Comparison of ENCODE assay signal across 30 cellular contexts in genomic region chr15:60819860-60820259, GRCh38.
DNase-seq lines count a peak whose midpoint lies in the region; ATAC-seq and TF ChIP-seq lines count a peak whose summit lies in the region.
"Had no signal": no experiment of that assay in that cellular context is flagged by ENCODE, and none has a peak within 500 bp of the region (broad histone marks: within the 10 kb centered on the region; RNA-seq: fewer than 3 reads in every experiment).

No MANE protein-coding gene starts in this region.

- H3K27me3 ChIP-seq in breast epithelium (no peaks in the 10 kb centered on the region), IMR-90 (ENCODE audit: control insufficient read depth, insufficient read depth, low read length) (peaks cover 34% of the 10 kb centered on the region), neuronal stem cell (ENCODE audit: control insufficient read depth in 3 of 3, insufficient read depth in 3 of 3, low read depth in 1 of 3, low read length in 3 of 3) (peaks cover 0 to 12% (median 0%) of the 10 kb centered on the region in 3 experiments)
- H3K27me3 ChIP-seq: BE2C had no signal

- no peak overlapping the region for H3K27ac ChIP-seq in breast epithelium
- no peak overlapping the region for H3K27ac ChIP-seq in IMR-90 (ENCODE audit: insufficient read depth, low read length)
- no peak overlapping the region for H3K27ac ChIP-seq in neuronal stem cell (replicated peaks; ENCODE audit: low read length)
- H3K27ac ChIP-seq: lower lobe of right lung, PC-9 had no signal

- H4K8ac ChIP-seq in IMR-90 (ENCODE audit: low read depth in 2 of 2, low read length in 2 of 2), result no peak overlapping the region
- no peak overlapping the region for H4K8ac ChIP-seq in neuronal stem cell (ENCODE audit: low read depth, low read length)

- no peaks in the 10 kb centered on the region for H3K36me3 Mint-ChIP-seq in MCF 10A (ENCODE audit: insufficient read depth, unreplicated experiment)
- H3K36me3 Mint-ChIP-seq: activated naive CD4-positive, alpha-beta T cell treated with anti-CD3 and anti-CD28 coated beads, Interleukin-2, amount 50 U/mL, for 24 hours; naive thymus-derived CD8-positive, alpha-beta T cell; stimulated activated memory B cell treated with anti-CD40 and anti-IgM and Interleukin-4, amounts not matched to agents 10 μg/mL and 1 μg/mL and 100 μg/mL, for 72 hours had no signal

- H3K4me3 ChIP-seq in breast epithelium (no peak overlapping the region), IMR-90 (ENCODE audit: insufficient read depth, low read depth, low read length) (no peak overlapping the region), neuronal stem cell (ENCODE audit: low read length in 2 of 2) (no peak overlapping the region)
- H3K4me3 ChIP-seq: GM12878, lower lobe of right lung, PC-9, skin epidermis had no signal

- H2BK15ac ChIP-seq in IMR-90 (ENCODE audit: low read depth, low read length) (no peak overlapping the region), neuronal stem cell (ENCODE audit: low read length) (no peak overlapping the region)

- no peak overlapping the region for H3K4me3 Mint-ChIP-seq in MCF 10A (ENCODE audit: unreplicated experiment)
- H3K4me3 Mint-ChIP-seq: activated naive CD4-positive, alpha-beta T cell treated with anti-CD3 and anti-CD28 coated beads, Interleukin-2, amount 50 U/mL, for 24 hours; naive thymus-derived CD8-positive, alpha-beta T cell; stimulated activated memory B cell treated with anti-CD40 and anti-IgM and Interleukin-4, amounts not matched to agents 10 μg/mL and 1 μg/mL and 100 μg/mL, for 72 hours had no signal

- H3K18ac ChIP-seq in IMR-90 (ENCODE audit: low read depth, low read length), result no peak overlapping the region
- peak overlapping the region; percentile 5 for H3K18ac ChIP-seq in neuronal stem cell (ENCODE audit: low read length)

- H4K20me1 ChIP-seq in IMR-90 (ENCODE audit: insufficient read depth, low read length), result no peaks in the 10 kb centered on the region

- H3K14ac ChIP-seq in IMR-90 (replicated peaks; ENCODE audit: low read depth, low read length) (no peak overlapping the region), neuronal stem cell (ENCODE audit: low read length) (no peak overlapping the region)

- in situ Hi-C loops in IMR-90 (cut with MboI; ENCODE audit: low sequenced_read_pairs), result no loop called here

- H2BK12ac ChIP-seq in neuronal stem cell (ENCODE audit: low read length), result no peak overlapping the region

- DNase-seq in MCF 10A (ENCODE audit: unreplicated experiment) (peak; percentile 34), breast epithelium (ENCODE audit: low spot score in 2 of 2) (no peak), IMR-90 (no peak), ecto neural progenitor cell (ENCODE audit: low spot score) (peak; percentile 53), neuronal stem cell (ENCODE audit: low spot score) (no peak), globus pallidus (ENCODE audit: low spot score) (no peak)
- DNase-seq: ACHN; activated CD4-positive, alpha-beta T cell treated with anti-CD3 and anti-CD28 coated beads for 48 hours; BE2C; effector CD8-positive, alpha-beta T cell; EL; erythroblast; head of caudate nucleus; Kasumi-1; kidney; lower lobe of right lung; naive thymus-derived CD8-positive, alpha-beta T cell; NCI-H1436; NCI-H2081 treated with DMSO at 0.1 percent for 48 hours; NCI-H226; NCI-H526 treated with DMSO at 0.1 percent for 48 hours; PC-9; SIG-M5; trophoblast cell had no signal

- TF ChIP-seq RAD21 in IMR-90 (IDR thresholded peaks at IDR 0.05; ENCODE audit: low read length), result no peak

- H4K91ac ChIP-seq in IMR-90 (ENCODE audit: insufficient read depth, low read depth, low read length) (no peak overlapping the region), neuronal stem cell (ENCODE audit: low read depth, low read length, poor library complexity) (no peak overlapping the region)

- no peaks in the 10 kb centered on the region for H3K9me3 ChIP-seq in breast epithelium
- no peaks in the 10 kb centered on the region for H3K9me3 ChIP-seq in IMR-90 (ENCODE audit: control insufficient read depth, insufficient read depth, low read length)
- peaks cover 0 to 1% of the 10 kb centered on the region in 2 donors for H3K9me3 ChIP-seq in neuronal stem cell (replicated peaks in 1 of 2; ENCODE audit: control insufficient read depth in 2 of 2, insufficient read depth in 1 of 2, low read depth in 1 of 2, low read length in 2 of 2)
- H3K9me3 ChIP-seq: BE2C, lower lobe of right lung had no signal

- H3K23ac ChIP-seq in IMR-90 (ENCODE audit: low read depth, low read length) (no peak overlapping the region), neuronal stem cell (ENCODE audit: low read depth, low read length, poor library complexity) (no peak overlapping the region)

- BruUV-seq in MCF 10A (replicated peaks; lab: Mats Ljungman, UMichigan) (no TSS peak), IMR-90 (replicated peaks; lab: Mats Ljungman, UMichigan) (no TSS peak)

- ATAC-seq in IMR-90 (ENCODE audit: low read depth), result no peak
- no peak for ATAC-seq in GM21360 (IDR thresholded peaks at IDR 0.05; ENCODE audit: unreplicated experiment)
- no peak for ATAC-seq in HG03378 (IDR thresholded peaks at IDR 0.05; ENCODE audit: unreplicated experiment)
- ATAC-seq: GM12878; lower lobe of right lung; naive thymus-derived CD8-positive, alpha-beta T cell; stimulated activated memory B cell treated with anti-CD40 and anti-IgM and Interleukin-4, amounts not matched to agents 10 μg/mL and 1 μg/mL and 100 μg/mL, for 72 hours had no signal

- 85% methylated on average over 6 of the region's 10 CpGs; no CpG with 5 or more reads in 1 of the 2 experiments for WGBS in IMR-90 (ENCODE audit: extremely low coverage in 2 of 2, insufficient read length in 1 of 2), 2 experiments
- WGBS in neuronal stem cell (ENCODE audit: extremely low coverage in 2 of 2, insufficient read length in 2 of 2, insufficient replicate concordance in 1 of 2), 2 donors, result no CpG with 5 or more reads among the region's 10 CpGs

- intact Hi-C loops in MCF 10A (cut with micrococcal nuclease) (no loop called here), breast epithelium (cut with DNase I; ENCODE audit: low total_unique reads) (no loop called here), IMR-90 (cut with micrococcal nuclease) (loop anchor here (10.0 kb wide), 1 partner anchor 225 kb away; no protein-coding TSS in a partner anchor)

- no peaks in the 10 kb centered on the region for H3K36me3 ChIP-seq in breast epithelium
- H3K36me3 ChIP-seq in IMR-90 (ENCODE audit: control insufficient read depth, insufficient read depth, low read length), result no peaks in the 10 kb centered on the region
- no peaks in the 10 kb centered on the region for H3K36me3 ChIP-seq in neuronal stem cell (replicated peaks in 1 of 2; ENCODE audit: control insufficient read depth in 2 of 2, insufficient read depth in 2 of 2, low read length in 2 of 2)
- H3K36me3 ChIP-seq: BE2C, lower lobe of right lung had no signal

- H3K9me3 Mint-ChIP-seq in MCF 10A (ENCODE audit: unreplicated experiment), result no peaks in the 10 kb centered on the region
- H3K9me3 Mint-ChIP-seq: activated naive CD4-positive, alpha-beta T cell treated with anti-CD3 and anti-CD28 coated beads, Interleukin-2, amount 50 U/mL, for 24 hours; naive thymus-derived CD8-positive, alpha-beta T cell; stimulated activated memory B cell treated with anti-CD40 and anti-IgM and Interleukin-4, amounts not matched to agents 10 μg/mL and 1 μg/mL and 100 μg/mL, for 72 hours had no signal

- POLR2A ChIA-PET in MCF 10A (lab: Yijun Ruan, JAX), result interaction anchor here (0.7 to 1.3 kb wide), 2 partner anchors 38 to 113 kb away, joined by 3 to 4 read pairs; no protein-coding TSS in a partner anchor
- POLR2A ChIA-PET in IMR-90 (lab: Charles Lee; ENCODE audit: unreplicated experiment), result no interaction called here

- H3K27ac Mint-ChIP-seq in MCF 10A (ENCODE audit: low read depth, unreplicated experiment), result no peak overlapping the region
- H3K27ac Mint-ChIP-seq: activated naive CD4-positive, alpha-beta T cell treated with anti-CD3 and anti-CD28 coated beads, Interleukin-2, amount 50 U/mL, for 24 hours; stimulated activated memory B cell treated with anti-CD40 and anti-IgM and Interleukin-4, amounts not matched to agents 10 μg/mL and 1 μg/mL and 100 μg/mL, for 72 hours had no signal

- H3K79me1 ChIP-seq in IMR-90 (ENCODE audit: low read depth in 1 of 2, low read length in 2 of 2), result no peaks in the 10 kb centered on the region
- no peaks in the 10 kb centered on the region for H3K79me1 ChIP-seq in neuronal stem cell (ENCODE audit: low read depth, low read length)

- no peaks in the 10 kb centered on the region for H3K4me1 Mint-ChIP-seq in MCF 10A (ENCODE audit: insufficient read depth, unreplicated experiment)
- H3K4me1 Mint-ChIP-seq: stimulated activated memory B cell treated with anti-CD40 and anti-IgM and Interleukin-4, amounts not matched to agents 10 μg/mL and 1 μg/mL and 100 μg/mL, for 72 hours had no signal

- no peak overlapping the region for H3K56ac ChIP-seq in IMR-90 (ENCODE audit: extremely low read depth, insufficient read depth, low read length)

- no peak overlapping the region for H2BK20ac ChIP-seq in IMR-90 (ENCODE audit: low read depth, low read length)

- no peak overlapping the region for H2AFZ ChIP-seq in IMR-90 (replicated peaks; ENCODE audit: low read length, poor library complexity)
- no peak overlapping the region for H2AFZ ChIP-seq in neuronal stem cell (ENCODE audit: low read length)
- H2AFZ ChIP-seq: PC-9 had no signal

- peaks cover 14% of the 10 kb centered on the region for H3K27me3 Mint-ChIP-seq in MCF 10A (ENCODE audit: insufficient read depth, unreplicated experiment)
- H3K27me3 Mint-ChIP-seq: activated naive CD4-positive, alpha-beta T cell treated with anti-CD3 and anti-CD28 coated beads, Interleukin-2, amount 50 U/mL, for 24 hours; naive thymus-derived CD8-positive, alpha-beta T cell had no signal

- no peak overlapping the region for H3K9ac ChIP-seq in IMR-90 (ENCODE audit: low read depth, low read length)
- no peak overlapping the region for H3K9ac ChIP-seq in neuronal stem cell (ENCODE audit: low read depth, low read length, poor library complexity)

- H2AK9ac ChIP-seq in IMR-90 (replicated peaks; ENCODE audit: low read depth, low read length, poor library complexity), result peak overlapping the region; percentile 9

- H3K4ac ChIP-seq in IMR-90 (ENCODE audit: low read depth, low read length), result no peak overlapping the region
- no peak overlapping the region for H3K4ac ChIP-seq in neuronal stem cell (ENCODE audit: low read length)

- CTCF ChIA-PET in MCF 10A (lab: Yijun Ruan, JAX) (interaction anchor here (0.7 kb wide), 2 partner anchors 88 to 154 kb away, joined by 3 read pairs; no protein-coding TSS in a partner anchor), IMR-90 (lab: Yijun Ruan, JAX) (no interaction called here)

- no peak for TF ChIP-seq POLR2A in breast epithelium (IDR thresholded peaks at IDR 0.05)
- no peak for TF ChIP-seq POLR2A in IMR-90 (IDR thresholded peaks at IDR 0.05; ENCODE audit: low read depth, low read length)

- no peak overlapping the region for H2AK5ac ChIP-seq in IMR-90 (ENCODE audit: low read depth, low read length)
- H2AK5ac ChIP-seq in neuronal stem cell (ENCODE audit: low read depth, low read length), result no peak overlapping the region

- no peaks in the 10 kb centered on the region for H3K9me1 ChIP-seq in IMR-90 (ENCODE audit: insufficient read depth, low read length)

- TF ChIP-seq CTCF in MCF 10A (IDR thresholded peaks at IDR 0.05; ENCODE audit: unreplicated experiment), result no peak
- TF ChIP-seq CTCF in breast epithelium (IDR thresholded peaks at IDR 0.05), result no peak
- no peak for TF ChIP-seq CTCF in IMR-90 (conservative IDR thresholded peaks at IDR 0.05; ENCODE audit: low read depth, low read length)

- H4K5ac ChIP-seq in IMR-90 (ENCODE audit: low read depth, low read length), result no peak overlapping the region

- no peak overlapping the region for H2BK5ac ChIP-seq in IMR-90 (ENCODE audit: low read depth, low read length, poor library complexity, severe bottlenecking)
- no peak overlapping the region for H2BK5ac ChIP-seq in neuronal stem cell (ENCODE audit: low read length)

- dilution Hi-C loops in IMR-90 (cut with HindIII; ENCODE audit: low sequenced_read_pairs, unreplicated experiment), result no loop called here

- H3K4me2 ChIP-seq in IMR-90 (ENCODE audit: low read depth, low read length), result no peak overlapping the region
- no peak overlapping the region for H3K4me2 ChIP-seq in neuronal stem cell (ENCODE audit: insufficient read depth, low read length, poor library complexity, severe bottlenecking)
- H3K4me2 ChIP-seq: PC-9 had no signal

- no peaks in the 10 kb centered on the region for H3K4me1 ChIP-seq in breast epithelium
- H3K4me1 ChIP-seq in IMR-90 (ENCODE audit: control insufficient read depth, insufficient read depth, low read length), result no peaks in the 10 kb centered on the region
- peaks cover 0 to 4% of the 10 kb centered on the region in 2 donors for H3K4me1 ChIP-seq in neuronal stem cell (ENCODE audit: control insufficient read depth in 2 of 2, insufficient read depth in 1 of 2, low read depth in 1 of 2, low read length in 2 of 2)
- H3K4me1 ChIP-seq: lower lobe of right lung had no signal

- H2BK120ac ChIP-seq in IMR-90 (ENCODE audit: low read depth, low read length) (no peak overlapping the region), neuronal stem cell (ENCODE audit: low read depth, low read length) (no peak overlapping the region)

Comparison
In these comparisons a context has a peak if more than half of its experiments do, and no peak if none do; other contexts are left out.
1. DNase-seq: peak in MCF 10A (single experiment) and ecto neural progenitor cell (single experiment); none in breast epithelium (0 of 2), IMR-90 (single experiment), neuronal stem cell (single experiment) and globus pallidus (single experiment).